ENCODE assay signal across 15 cellular contexts in the genomic region with DNA sequence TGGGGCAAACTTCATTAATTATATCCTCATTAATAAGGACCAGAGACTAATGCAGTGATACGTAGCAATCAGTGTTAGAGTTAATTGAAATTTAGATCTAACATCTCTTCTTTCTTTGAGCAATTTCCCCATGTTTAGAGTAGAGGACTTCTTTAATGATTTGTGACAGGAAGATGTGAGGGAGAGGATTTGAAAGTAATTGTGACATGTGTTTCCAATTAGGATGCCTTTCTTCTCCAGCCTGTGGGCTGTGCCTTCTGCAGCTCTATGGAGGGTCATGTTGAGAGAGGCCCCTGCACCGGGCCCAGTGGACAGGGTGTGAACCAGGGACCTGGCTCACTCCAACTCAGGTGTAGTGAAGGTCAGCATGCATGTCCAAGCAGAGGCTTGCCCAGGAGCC.
"Had no signal": no experiment of that assay in that cellular context is flagged by ENCODE, and none has a peak within 500 bp of the region (broad histone marks: within the 10 kb centered on the region; RNA-seq: fewer than 3 reads in every experiment).

No MANE protein-coding gene starts in this region.

- H3K36me3 ChIP-seq: left ventricle myocardium inferior, suprapubic skin, upper lobe of left lung had no signal

- H3K27me3 Mint-ChIP-seq: activated naive CD4-positive, alpha-beta T cell treated with anti-CD3 and anti-CD28 coated beads, Interleukin-2, amount 10 ng/mL, durations not matched to agents 7 days and 5 days; activated T-helper 17 cell treated with anti-CD3 and anti-CD28 coated beads, Interleukin-2, amount 50 U/mL, for 72 hours had no signal

- H3K9me3 Mint-ChIP-seq: activated T-helper 17 cell treated with anti-CD3 and anti-CD28 coated beads, Interleukin-2, amount 50 U/mL, for 72 hours had no signal

- H3K27ac ChIP-seq: body of pancreas, epithelial cell of prostate, left ventricle myocardium inferior, suprapubic skin, upper lobe of left lung had no signal

- H3K4me1 ChIP-seq: body of pancreas, left ventricle myocardium inferior, suprapubic skin, upper lobe of left lung had no signal

- ATAC-seq: activated CD8-positive, alpha-beta T cell treated with anti-CD3 and anti-CD28 coated beads, Interleukin-2, amount 10 ng/mL, durations not matched to agents 7 days and 5 days; activated T-helper 17 cell treated with anti-CD3 and anti-CD28 coated beads, Interleukin-2, amount 50 U/mL, for 72 hours; body of pancreas; stimulated activated naive CD8-positive, alpha-beta T cell treated with anti-CD3 and anti-CD28 coated beads, Interleukin-15, Interleukin-2, amounts not matched to agents 100 U/mL and 50 U/mL, for 24 hours had no signal

- DNase-seq: activated CD4-positive, alpha-beta T cell treated with anti-CD3 and anti-CD28 coated beads for 48 hours; activated CD8-positive, alpha-beta T cell treated with anti-CD3 and anti-CD28 coated beads, Interleukin-2, amount 10 ng/mL, durations not matched to agents 7 days and 5 days; activated naive CD4-positive, alpha-beta T cell treated with anti-CD3 and anti-CD28 coated beads, Interleukin-2, amount 10 ng/mL, durations not matched to agents 7 days and 5 days; body of pancreas; central memory CD4-positive, alpha-beta T cell; cortex of kidney; effector memory CD4-positive, alpha-beta T cell; left ventricle myocardium inferior; stimulated activated CD4-positive, alpha-beta T cell treated with anti-CD3 and anti-CD28 coated beads, Interleukin-2, amount 100 ng/mL, for 48 hours; stimulated activated naive CD8-positive, alpha-beta T cell treated with anti-CD3 and anti-CD28 coated beads, Interleukin-15, Interleukin-2, amounts not matched to agents 100 U/mL and 50 U/mL, for 24 hours; upper lobe of left lung had no signal

- H3K4me3 ChIP-seq: body of pancreas, left ventricle myocardium inferior, suprapubic skin, upper lobe of left lung had no signal

- H3K4me1 Mint-ChIP-seq: activated naive CD4-positive, alpha-beta T cell treated with anti-CD3 and anti-CD28 coated beads, Interleukin-2, amount 10 ng/mL, durations not matched to agents 7 days and 5 days; memory B cell had no signal

- H3K27ac Mint-ChIP-seq: activated CD8-positive, alpha-beta T cell treated with anti-CD3 and anti-CD28 coated beads, Interleukin-2, amount 10 ng/mL, durations not matched to agents 7 days and 5 days; activated naive CD4-positive, alpha-beta T cell treated with anti-CD3 and anti-CD28 coated beads, Interleukin-2, amount 10 ng/mL, durations not matched to agents 7 days and 5 days; activated T-helper 17 cell treated with anti-CD3 and anti-CD28 coated beads, Interleukin-2, amount 50 U/mL, for 72 hours; memory B cell had no signal

- H3K36me3 Mint-ChIP-seq: activated naive CD4-positive, alpha-beta T cell treated with anti-CD3 and anti-CD28 coated beads, Interleukin-2, amount 10 ng/mL, durations not matched to agents 7 days and 5 days; memory B cell had no signal

- H3K4me3 Mint-ChIP-seq: activated CD8-positive, alpha-beta T cell treated with anti-CD3 and anti-CD28 coated beads, Interleukin-2, amount 10 ng/mL, durations not matched to agents 7 days and 5 days; activated naive CD4-positive, alpha-beta T cell treated with anti-CD3 and anti-CD28 coated beads, Interleukin-2, amount 10 ng/mL, durations not matched to agents 7 days and 5 days; activated T-helper 17 cell treated with anti-CD3 and anti-CD28 coated beads, Interleukin-2, amount 50 U/mL, for 72 hours; memory B cell had no signal

- H3K27me3 ChIP-seq: body of pancreas, suprapubic skin, upper lobe of left lung had no signal

- H3K9me3 ChIP-seq: body of pancreas, left ventricle myocardium inferior, upper lobe of left lung had no signal
